23 cellular contexts compared by ENCODE assay signal in the genomic region with DNA sequence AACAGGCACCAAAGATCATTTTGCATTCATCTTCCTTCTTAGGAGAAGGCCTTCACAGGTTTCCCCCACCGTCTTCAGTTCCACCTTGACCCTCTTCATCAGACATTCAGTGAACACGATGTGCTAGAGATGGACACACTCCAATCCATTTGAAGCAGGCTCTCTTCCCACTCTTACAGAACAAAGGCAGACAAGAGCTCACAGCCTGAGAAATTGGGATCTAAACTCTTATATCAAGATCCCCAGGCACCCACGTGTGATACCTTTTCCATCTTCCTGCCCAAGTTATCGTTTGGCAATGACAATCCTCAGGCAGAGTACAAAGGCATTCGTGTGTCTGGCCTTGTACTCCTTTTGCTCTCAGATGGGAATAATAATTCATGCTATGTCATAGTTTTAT.
"Had no signal": no experiment of that assay in that cellular context is flagged by ENCODE, and none has a peak within 500 bp of the region (broad histone marks: within the 10 kb centered on the region; RNA-seq: fewer than 3 reads in every experiment).

No MANE protein-coding gene starts in this region.

- H3K4me1 ChIP-seq: colonic mucosa, esophagus squamous epithelium, foreskin keratinocyte, gastrocnemius medialis, gastroesophageal sphincter, heart left ventricle, heart right ventricle had no signal

- H3K4me3 Mint-ChIP-seq: dendritic cell treated with granulocyte-macrophage colony-stimulating factor and Interleukin-4, amounts not matched to agents 40 ng/mL and 50 ng/mL, for 4 days; effector memory CD8-positive, alpha-beta T cell; endodermal cell had no signal

- H3K27ac ChIP-seq: colonic mucosa, dorsolateral prefrontal cortex, epithelial cell of prostate, esophagus squamous epithelium, foreskin keratinocyte, gastrocnemius medialis, gastroesophageal sphincter, heart left ventricle, heart right ventricle had no signal

- H3K27me3 ChIP-seq: colonic mucosa, esophagus squamous epithelium, foreskin keratinocyte, gastrocnemius medialis, gastroesophageal sphincter, heart left ventricle, heart right ventricle had no signal

- DNase-seq: colonic mucosa; cortex of kidney; dermis blood vessel endothelial cell; dorsolateral prefrontal cortex; effector CD4-positive, alpha-beta T cell; effector CD8-positive, alpha-beta T cell; effector memory CD4-positive, alpha-beta T cell; effector memory CD8-positive, alpha-beta T cell; endodermal cell; erythroblast; esophagus squamous epithelium; foreskin fibroblast; foreskin keratinocyte; foreskin melanocyte; gastrocnemius medialis; glutamatergic neuron; head of caudate nucleus; heart left ventricle; heart right ventricle had no signal

- H3K27me3 Mint-ChIP-seq: dendritic cell treated with granulocyte-macrophage colony-stimulating factor and Interleukin-4, amounts not matched to agents 40 ng/mL and 50 ng/mL, for 4 days; effector memory CD8-positive, alpha-beta T cell had no signal

- H3K36me3 ChIP-seq: colonic mucosa, esophagus squamous epithelium, gastrocnemius medialis, gastroesophageal sphincter, heart left ventricle, heart right ventricle had no signal

- H3K9me3 ChIP-seq: colonic mucosa, esophagus squamous epithelium, gastrocnemius medialis, gastroesophageal sphincter, heart left ventricle, heart right ventricle had no signal

- H3K4me3 ChIP-seq: colonic mucosa, dorsolateral prefrontal cortex, esophagus squamous epithelium, gastrocnemius medialis, gastroesophageal sphincter, heart left ventricle, heart right ventricle had no signal

- H3K9me3 Mint-ChIP-seq: dendritic cell treated with granulocyte-macrophage colony-stimulating factor and Interleukin-4, amounts not matched to agents 40 ng/mL and 50 ng/mL, for 4 days; endodermal cell had no signal

- ATAC-seq: effector memory CD8-positive, alpha-beta T cell; esophagus mucosa; foreskin keratinocyte; gastrocnemius medialis; gastroesophageal sphincter; heart left ventricle; heart right ventricle had no signal

- H3K27ac Mint-ChIP-seq: dendritic cell treated with granulocyte-macrophage colony-stimulating factor and Interleukin-4, amounts not matched to agents 40 ng/mL and 50 ng/mL, for 4 days; effector memory CD8-positive, alpha-beta T cell; endodermal cell had no signal
